Comparison of ENCODE assay signal across 16 cellular contexts in genomic region chr1:53336146-53336545, GRCh38. TPM values are rescaled to one million over a fixed set of nuclear protein-coding genes. Genes with fewer than 3 reads are reported as not detected.
DNase-seq lines count a peak whose midpoint lies in the region; ATAC-seq and TF ChIP-seq lines count a peak whose summit lies in the region.
"Had no signal": no experiment of that assay in that cellular context is flagged by ENCODE, and none has a peak within 500 bp of the region (broad histone marks: within the 10 kb centered on the region; RNA-seq: fewer than 3 reads in every experiment).

No MANE protein-coding gene starts in this region.

- peaks cover 15% of the 10 kb centered on the region for H3K36me3 Mint-ChIP-seq in activated CD8-positive, alpha-beta memory T cell treated with anti-CD3 and anti-CD28 coated beads, Interleukin-2, amount 10 ng/mL, durations not matched to agents 7 days and 5 days
- no peaks in the 10 kb centered on the region for H3K36me3 Mint-ChIP-seq in chondrocyte (ENCODE audit: low read depth)
- no peaks in the 10 kb centered on the region for H3K36me3 Mint-ChIP-seq in osteocyte (ENCODE audit: unreplicated experiment)
- H3K36me3 Mint-ChIP-seq in activated T-helper 1 cell treated with anti-CD3 and anti-CD28 coated beads, Interleukin-12 subunit alpha, Interleukin-12 subunit beta, Interleukin-2, Interleukin-4 antibody, amounts not matched to agents 30 ng/mL and 10 ng/mL and 1 ng/mL, durations not matched to agents 14 hours and 24 hours and 36 hours (ENCODE audit: low read depth): peaks cover 15% of the 10 kb centered on the region

- no peak overlapping the region for H3K27ac Mint-ChIP-seq in activated CD8-positive, alpha-beta memory T cell treated with anti-CD3 and anti-CD28 coated beads, Interleukin-2, amount 10 ng/mL, durations not matched to agents 7 days and 5 days
- H3K27ac Mint-ChIP-seq in chondrocyte (ENCODE audit: unreplicated experiment): no peak overlapping the region
- H3K27ac Mint-ChIP-seq in osteocyte (ENCODE audit: unreplicated experiment): no peak overlapping the region
- no peak overlapping the region for H3K27ac Mint-ChIP-seq in activated T-helper 1 cell treated with anti-CD3 and anti-CD28 coated beads, Interleukin-12 subunit alpha, Interleukin-12 subunit beta, Interleukin-2, Interleukin-4 antibody, amounts not matched to agents 30 ng/mL and 10 ng/mL and 1 ng/mL, durations not matched to agents 14 hours and 24 hours and 36 hours
- H3K27ac Mint-ChIP-seq: HFFc6 had no signal

- no peaks in the 10 kb centered on the region for H3K27me3 ChIP-seq in upper lobe of right lung

- ATAC-seq in activated CD8-positive, alpha-beta memory T cell treated with anti-CD3 and anti-CD28 coated beads, Interleukin-2, amount 10 ng/mL, durations not matched to agents 7 days and 5 days: no peak
- ATAC-seq in upper lobe of right lung: no peak
- ATAC-seq: PC-3 had no signal

- no peak overlapping the region for H3K4me3 ChIP-seq in upper lobe of right lung

- intact Hi-C loops in upper lobe of right lung (cut with DNase I): no loop called here
- intact Hi-C loops in activated T-helper 1 cell treated with anti-CD3 and anti-CD28 coated beads, Interleukin-12 subunit alpha, Interleukin-12 subunit beta, Interleukin-2, Interleukin-4 antibody, amounts not matched to agents 30 ng/mL and 10 ng/mL and 1 ng/mL, durations not matched to agents 14 hours and 24 hours and 36 hours (cut with micrococcal nuclease): no loop called here

- H3K27me3 Mint-ChIP-seq in activated CD8-positive, alpha-beta memory T cell treated with anti-CD3 and anti-CD28 coated beads, Interleukin-2, amount 10 ng/mL, durations not matched to agents 7 days and 5 days: no peaks in the 10 kb centered on the region
- H3K27me3 Mint-ChIP-seq in chondrocyte (ENCODE audit: low read depth): peaks cover 6% of the 10 kb centered on the region
- H3K27me3 Mint-ChIP-seq in osteocyte (ENCODE audit: unreplicated experiment): peaks cover 24% of the 10 kb centered on the region
- no peaks in the 10 kb centered on the region for H3K27me3 Mint-ChIP-seq in activated T-helper 1 cell treated with anti-CD3 and anti-CD28 coated beads, Interleukin-12 subunit alpha, Interleukin-12 subunit beta, Interleukin-2, Interleukin-4 antibody, amounts not matched to agents 30 ng/mL and 10 ng/mL and 1 ng/mL, durations not matched to agents 14 hours and 24 hours and 36 hours (ENCODE audit: insufficient read depth)

- CTCF ChIA-PET in activated CD8-positive, alpha-beta memory T cell treated with anti-CD3 and anti-CD28 coated beads, Interleukin-2, amount 10 ng/mL, durations not matched to agents 7 days and 5 days (lab: Charles Lee): interaction anchor here (1.6 kb wide), 1 partner anchor 56 kb away, joined by 3 read pairs; no protein-coding TSS in a partner anchor

- H3K4me3 Mint-ChIP-seq in activated CD8-positive, alpha-beta memory T cell treated with anti-CD3 and anti-CD28 coated beads, Interleukin-2, amount 10 ng/mL, durations not matched to agents 7 days and 5 days: no peak overlapping the region
- H3K4me3 Mint-ChIP-seq in chondrocyte (ENCODE audit: unreplicated experiment) (no peak overlapping the region), osteocyte (ENCODE audit: unreplicated experiment) (no peak overlapping the region)
- H3K4me3 Mint-ChIP-seq in activated T-helper 1 cell treated with anti-CD3 and anti-CD28 coated beads, Interleukin-12 subunit alpha, Interleukin-12 subunit beta, Interleukin-2, Interleukin-4 antibody, amounts not matched to agents 30 ng/mL and 10 ng/mL and 1 ng/mL, durations not matched to agents 14 hours and 24 hours and 36 hours: no peak overlapping the region
- H3K4me3 Mint-ChIP-seq: HFFc6 had no signal

- TF ChIP-seq CTCF in chondrocyte (IDR thresholded peaks at IDR 0.05): no peak
- no peak for TF ChIP-seq CTCF in osteocyte (IDR thresholded peaks at IDR 0.05)
- TF ChIP-seq CTCF in upper lobe of right lung (IDR thresholded peaks at IDR 0.05): no peak

- H3K9me3 ChIP-seq in upper lobe of right lung: no peaks in the 10 kb centered on the region

- H3K36me3 ChIP-seq in upper lobe of right lung: no peaks in the 10 kb centered on the region

- peaks cover under 1% of the 10 kb centered on the region for H3K9me3 Mint-ChIP-seq in activated CD8-positive, alpha-beta memory T cell treated with anti-CD3 and anti-CD28 coated beads, Interleukin-2, amount 10 ng/mL, durations not matched to agents 7 days and 5 days (ENCODE audit: low read depth)
- H3K9me3 Mint-ChIP-seq in chondrocyte (ENCODE audit: low read depth) (no peaks in the 10 kb centered on the region), osteocyte (ENCODE audit: unreplicated experiment) (no peaks in the 10 kb centered on the region)
- peaks cover 6% of the 10 kb centered on the region for H3K9me3 Mint-ChIP-seq in activated T-helper 1 cell treated with anti-CD3 and anti-CD28 coated beads, Interleukin-12 subunit alpha, Interleukin-12 subunit beta, Interleukin-2, Interleukin-4 antibody, amounts not matched to agents 30 ng/mL and 10 ng/mL and 1 ng/mL, durations not matched to agents 14 hours and 24 hours and 36 hours
- H3K9me3 Mint-ChIP-seq: HFFc6 had no signal

- peaks cover 21% of the 10 kb centered on the region for H3K4me1 Mint-ChIP-seq in activated CD8-positive, alpha-beta memory T cell treated with anti-CD3 and anti-CD28 coated beads, Interleukin-2, amount 10 ng/mL, durations not matched to agents 7 days and 5 days
- no peaks in the 10 kb centered on the region for H3K4me1 Mint-ChIP-seq in chondrocyte (ENCODE audit: low read depth)
- no peaks in the 10 kb centered on the region for H3K4me1 Mint-ChIP-seq in osteocyte (ENCODE audit: unreplicated experiment)
- peaks cover 21% of the 10 kb centered on the region for H3K4me1 Mint-ChIP-seq in activated T-helper 1 cell treated with anti-CD3 and anti-CD28 coated beads, Interleukin-12 subunit alpha, Interleukin-12 subunit beta, Interleukin-2, Interleukin-4 antibody, amounts not matched to agents 30 ng/mL and 10 ng/mL and 1 ng/mL, durations not matched to agents 14 hours and 24 hours and 36 hours (ENCODE audit: low read depth)

- H3K4me1 ChIP-seq in upper lobe of right lung: no peaks in the 10 kb centered on the region

- no peak overlapping the region for H3K27ac ChIP-seq in upper lobe of right lung

- DNase-seq in activated CD8-positive, alpha-beta memory T cell treated with anti-CD3 and anti-CD28 coated beads, Interleukin-2, amount 10 ng/mL, durations not matched to agents 7 days and 5 days: peak; percentile 36
- DNase-seq in activated CD8-positive, alpha-beta memory T cell treated with anti-CD3 and anti-CD28 coated beads, Interleukin-2, amount 50 U/mL, for 4 hours: no peak
- DNase-seq in chondrocyte (ENCODE audit: low spot score): peak; percentile 20
- DNase-seq in osteocyte (ENCODE audit: extremely low spot score, unreplicated experiment): peak; percentile 54
- peak; percentile 23 for DNase-seq in upper lobe of right lung
- DNase-seq in SW 1271 (lab: John Stamatoyannopoulos, UW): no peak
- no peak for DNase-seq in activated T-helper 1 cell treated with anti-CD3 and anti-CD28 coated beads, Interleukin-12 subunit alpha, Interleukin-12 subunit beta, Interleukin-2, Interleukin-4 antibody, amounts not matched to agents 30 ng/mL and 10 ng/mL and 1 ng/mL, durations not matched to agents 14 hours and 24 hours and 36 hours (ENCODE audit: low spot score)
- no peak for DNase-seq in dermis blood vessel endothelial cell
- DNase-seq: C1 segment of cervical spinal cord, HFFc6, KG1, MM.1S, NCI-H1105, NCI-H1930, NCI-H69, PC-3 had no signal

RNA-seq across cellular contexts. Expression of gene LRP8, which starts 8.3 kb away (rescaled TPM):
- total RNA-seq in activated CD8-positive, alpha-beta memory T cell treated with anti-CD3 and anti-CD28 coated beads, Interleukin-2, amount 10 ng/mL, durations not matched to agents 7 days and 5 days: 10 to 100 TPM; 65.1 to 82.5 TPM
- total RNA-seq in chondrocyte (7.1 to 14.5 TPM (median 8.3 TPM) in 3 replicates), osteocyte (4.4 and 6.3 TPM in 2 replicates), upper lobe of right lung (11.6 TPM), dermis blood vessel endothelial cell (17.2 and 51.9 TPM in 2 replicates)
- total RNA-seq in activated T-helper 1 cell treated with anti-CD3 and anti-CD28 coated beads, Interleukin-12 subunit alpha, Interleukin-12 subunit beta, Interleukin-2, Interleukin-4 antibody, amounts not matched to agents 30 ng/mL and 10 ng/mL and 1 ng/mL, durations not matched to agents 14 hours and 24 hours and 36 hours: 78.8 and 87.4 TPM in 2 replicates

Comparison
In these comparisons a context has a peak if more than half of its experiments do, and no peak if none do; other contexts are left out.
1. DNase-seq: peak in activated CD8-positive, alpha-beta memory T cell treated with anti-CD3 and anti-CD28 coated beads, Interleukin-2, amount 10 ng/mL, durations not matched to agents 7 days and 5 days (single experiment), chondrocyte (single experiment), osteocyte (single experiment) and upper lobe of right lung (single experiment); none in activated CD8-positive, alpha-beta memory T cell treated with anti-CD3 and anti-CD28 coated beads, Interleukin-2, amount 50 U/mL, for 4 hours (single experiment), SW 1271 (0 of 2), activated T-helper 1 cell treated with anti-CD3 and anti-CD28 coated beads, Interleukin-12 subunit alpha, Interleukin-12 subunit beta, Interleukin-2, Interleukin-4 antibody, amounts not matched to agents 30 ng/mL and 10 ng/mL and 1 ng/mL, durations not matched to agents 14 hours and 24 hours and 36 hours (single experiment) and dermis blood vessel endothelial cell (single experiment).